18 cellular contexts compared by ENCODE assay signal in genomic region chr2:12674644-12675328, GRCh38.
"Had no signal": no experiment of that assay in that cellular context is flagged by ENCODE, and none has a peak within 500 bp of the region (broad histone marks: within the 10 kb centered on the region; RNA-seq: fewer than 3 reads in every experiment).

No MANE protein-coding gene starts in this region.

- H3K27me3 ChIP-seq: breast epithelium, neural progenitor cell, SJSA1, upper lobe of left lung had no signal

- DNase-seq: activated CD4-positive, alpha-beta T cell treated with anti-CD3 and anti-CD28 coated beads, Interleukin-2, amount 50 U/mL, for 1 hour; activated CD8-positive, alpha-beta memory T cell treated with anti-CD3 and anti-CD28 coated beads, Interleukin-2, amount 50 U/mL, for 4 hours; activated naive CD4-positive, alpha-beta T cell treated with anti-CD3 and anti-CD28 coated beads for 36 hours; activated T-cell treated with anti-CD3 and anti-CD28 coated beads, Interleukin-2, amount 50 U/mL, for 4 hours; aorta; cerebellar nuclear complex; cortex of kidney; effector CD8-positive, alpha-beta T cell; hippocampal formation; lower lobe of right lung; naive B cell; stimulated activated CD4-positive, alpha-beta T cell treated with anti-CD3 and anti-CD28 coated beads, Interleukin-2, amount 100 ng/mL, for 24 hours; stimulated activated naive CD8-positive, alpha-beta T cell treated with anti-CD3 and anti-CD28 coated beads, Interleukin-15, Interleukin-2, amounts not matched to agents 100 U/mL and 50 U/mL, for 24 hours; upper lobe of left lung had no signal

- H3K9me3 ChIP-seq: breast epithelium, lower lobe of right lung, SJSA1, upper lobe of left lung had no signal

- H3K4me3 ChIP-seq: breast epithelium, lower lobe of right lung, neural progenitor cell, SJSA1, upper lobe of left lung had no signal

- H3K4me2 ChIP-seq: neural progenitor cell had no signal

- H3K36me3 ChIP-seq: breast epithelium, lower lobe of right lung, neural progenitor cell, SJSA1, upper lobe of left lung had no signal

- H2AFZ ChIP-seq: neural progenitor cell had no signal

- H3K27ac ChIP-seq: breast epithelium, lower lobe of right lung, neural progenitor cell, SJSA1, upper lobe of left lung had no signal

- H3K4me1 ChIP-seq: breast epithelium, lower lobe of right lung, neural progenitor cell, SJSA1, upper lobe of left lung had no signal

- ATAC-seq: activated CD4-positive, CD25-positive, alpha-beta regulatory T cell treated with anti-CD3 and anti-CD28 coated beads, Interleukin-2, amount 50 U/mL, for 24 hours; stimulated activated naive CD8-positive, alpha-beta T cell treated with anti-CD3 and anti-CD28 coated beads, Interleukin-15, Interleukin-2, amounts not matched to agents 100 U/mL and 50 U/mL, for 24 hours had no signal

- H3K9ac ChIP-seq: neural progenitor cell had no signal
